10 cellular contexts compared by ENCODE assay signal in genomic region chr9:112173489-112174222, GRCh38. TPM values are rescaled to one million over a fixed set of nuclear protein-coding genes. Genes with fewer than 3 reads are reported as not detected.
DNase-seq lines count a peak whose midpoint lies in the region; ATAC-seq, FAIRE-seq and TF ChIP-seq lines count a peak whose summit lies in the region.
"Had no signal": no experiment of that assay in that cellular context is flagged by ENCODE, and none has a peak within 500 bp of the region (broad histone marks: within the 10 kb centered on the region; RNA-seq: fewer than 3 reads in every experiment).

No MANE protein-coding gene starts in this region.

- H3K9me3 ChIP-seq in GM12878 (replicated peaks; ENCODE audit: control insufficient read depth, insufficient read depth, low read length): no peaks in the 10 kb centered on the region
- no peaks in the 10 kb centered on the region for H3K9me3 ChIP-seq in muscle layer of duodenum (ENCODE audit: control insufficient read depth in 1 of 2, low read length in 2 of 2)

- H3K79me2 ChIP-seq in ACC112 (ENCODE audit: control insufficient read depth, insufficient read depth, low read length, unreplicated experiment) (peaks cover 6% of the 10 kb centered on the region), GM12878 (ENCODE audit: control insufficient read depth, insufficient read depth, low read length) (no peaks in the 10 kb centered on the region)

- no peak for TF ChIP-seq EP300 in GM12878 (IDR thresholded peaks at IDR 0.05; ENCODE audit: borderline replicate concordance in 1 of 2, control insufficient read depth in 1 of 2, low read depth in 2 of 2, low read length in 2 of 2)

- TF ChIP-seq CTCF in HL-60 (IDR thresholded peaks at IDR 0.05; ENCODE audit: insufficient read depth, low read length): no peak
- TF ChIP-seq CTCF in GM12878 (IDR thresholded peaks at IDR 0.05 in 2 of 3, conservative IDR thresholded peaks at IDR 0.05 in 1 of 3; ENCODE audit: control insufficient read depth in 2 of 3, extremely low read depth in 1 of 3, insufficient read depth in 1 of 3, low read depth in 3 of 3, low read length in 3 of 3): no peak

- DNase-seq in HL-60 (ENCODE audit: low read depth in 1 of 2, low spot score in 1 of 2) (no peak), GM12878 (ENCODE audit: low read depth, low spot score) (no peak), KBM-7 (no peak), HEK293T (ENCODE audit: extremely low spot score) (no peak), NCI-H1436 (lab: John Stamatoyannopoulos, UW) (no peak)
- DNase-seq: NCI-H187 had no signal

- CTCF ChIA-PET in GM12878 (lab: Yijun Ruan, JAX): no interaction called here
- CTCF ChIA-PET in HEK293T (lab: Yijun Ruan, JAX): no interaction called here

- ATAC-seq in GM12878: no peak
- no peak for ATAC-seq in GM19397 (IDR thresholded peaks at IDR 0.05; ENCODE audit: unreplicated experiment)

- H3K36me3 ChIP-seq in ACC112 (ENCODE audit: insufficient read depth, low read length) (no peaks in the 10 kb centered on the region), GM12878 (ENCODE audit: control insufficient read depth in 2 of 2, insufficient read depth in 2 of 2, low read length in 1 of 2) (no peaks in the 10 kb centered on the region), muscle layer of duodenum (ENCODE audit: control insufficient read depth in 1 of 2, insufficient read depth in 2 of 2, low read length in 2 of 2) (no peaks in the 10 kb centered on the region)

- H3K27me3 ChIP-seq in ACC112 (ENCODE audit: insufficient read depth, low read length): 0 out of 2 replicates have a peak, but pooled peaks cover 5% of the 10 kb centered on the region
- H3K27me3 ChIP-seq in HL-60 (ENCODE audit: insufficient read depth, poor library complexity, severe bottlenecking): no peaks in the 10 kb centered on the region
- H3K27me3 ChIP-seq in GM12878 (replicated peaks in 1 of 2; ENCODE audit: control insufficient read depth in 2 of 2, insufficient read depth in 2 of 2, low read length in 1 of 2): no peaks in the 10 kb centered on the region; a peak in 1 of 4 replicates
- H3K27me3 ChIP-seq in muscle layer of duodenum (ENCODE audit: low read depth, low read length): no peaks in the 10 kb centered on the region

- RAD21 ChIA-PET in GM12878 (lab: Charles Lee; ENCODE audit: unreplicated experiment): interaction anchor here (1.0 to 1.5 kb wide), 3 partner anchors 27 to 94 kb away, joined by 3 to 4 read pairs (median 3); no protein-coding TSS in a partner anchor

- peaks cover 6% of the 10 kb centered on the region for H3K4me1 ChIP-seq in ACC112 (ENCODE audit: control insufficient read depth, insufficient read depth, low read length, unreplicated experiment)
- peaks cover 6% of the 10 kb centered on the region for H3K4me1 ChIP-seq in GM12878 (ENCODE audit: control insufficient read depth, insufficient read depth, low read length)
- H3K4me1 ChIP-seq in muscle layer of duodenum (ENCODE audit: control insufficient read depth in 1 of 2, insufficient read depth in 2 of 2, low read length in 2 of 2): peaks cover 0 to 6% of the 10 kb centered on the region in 2 donors

- TF ChIP-seq POLR2A in GM12878 (IDR thresholded peaks at IDR 0.05; ENCODE audit: low read depth, low read length): no peak

- H3K4me3 ChIP-seq in ACC112 (ENCODE audit: low read depth, low read length) (peak overlapping the region; percentile 86), HL-60 (replicated peaks; ENCODE audit: insufficient read depth, low read length) (no peak overlapping the region), GM12878 (no peak overlapping the region), muscle layer of duodenum (ENCODE audit: low read depth in 1 of 2, low read length in 2 of 2) (peak overlapping the region in 1 of 2 donors; percentile 70)

- TF ChIP-seq RAD21 in GM12878 (IDR thresholded peaks at IDR 0.05; ENCODE audit: insufficient read depth, low read depth, low read length): no peak

- POLR2A ChIA-PET in GM12878 (lab: Charles Lee) (no interaction called here), HEK293T (lab: Yijun Ruan, JAX) (interaction anchor here (0.8 to 1.7 kb wide), 3 partner anchors 11 to 160 kb away, joined by 3 to 8 read pairs (median 3); partner anchors contain the start of gene PTBP3)

- TSS peak; percentile 62 for BruUV-seq in GM12878 (replicated peaks; lab: Mats Ljungman, UMichigan)

- H2AFZ ChIP-seq in ACC112 (ENCODE audit: low read length, unreplicated experiment) (peak overlapping the region; percentile 79), GM12878 (ENCODE audit: control insufficient read depth, low read depth, low read length) (no peak overlapping the region)

- no peaks in the 10 kb centered on the region for H4K20me1 ChIP-seq in GM12878 (ENCODE audit: control insufficient read depth, insufficient read depth)

- intact Hi-C loops in GM12878 (cut with micrococcal nuclease; ENCODE audit: unreplicated experiment): loop anchor here (5.0 kb wide), 1 partner anchor 159 kb away; the partner anchor contains the start of gene PTBP3

- in situ Hi-C loops in GM12878 (cut with MboI): no loop called here
- in situ Hi-C loops in KBM-7 (cut with MboI; ENCODE audit: low pct_unique_long_range_greater_than_20kb, low sequenced_read_pairs): no loop called here

- SMC1A ChIA-PET in GM12878 (lab: Charles Lee; ENCODE audit: uncharacterized antibody, unreplicated experiment): interaction anchor here (0.8 kb wide), 1 partner anchor 206 kb away, joined by 3 read pairs; no protein-coding TSS in a partner anchor

- peak; percentile 23 for FAIRE-seq in GM12878 (lab: Jason Lieb, UNC)
- FAIRE-seq: islet of Langerhans had no signal

- H3K9ac ChIP-seq in GM12878 (ENCODE audit: control insufficient read depth, insufficient read depth, low read length): peak overlapping the region; percentile 69; the same call in 1 of the 2 replicates

- 86% methylated on average over 18 of the region's 18 CpGs for WGBS in GM12878 (ENCODE audit: insufficient coverage, insufficient replicate concordance, low lambda C conversion rate, missing lambda C conversion rate)

- peak overlapping the region; percentile 75 for H3K4me2 ChIP-seq in GM12878 (ENCODE audit: control insufficient read depth, insufficient read depth)

- H3K27ac ChIP-seq in ACC112 (ENCODE audit: low read depth, low read length): no peak overlapping the region
- H3K27ac ChIP-seq in HL-60 (replicated peaks): peak overlapping the region; percentile 73
- H3K27ac ChIP-seq in GM12878 (ENCODE audit: control insufficient read depth, insufficient read depth): no peak overlapping the region
- peak overlapping the region; percentile 85 for H3K27ac ChIP-seq in muscle layer of duodenum (ENCODE audit: low read length)

TF ChIP-seq in GM12878, 131 proteins besides CTCF, POLR2A, EP300 and RAD21 (continues in another document):
- no peak for TF ChIP-seq ZNF24 (IDR thresholded peaks at IDR 0.05)
- TF ChIP-seq NFYA (IDR thresholded peaks at IDR 0.05; ENCODE audit: borderline replicate concordance, low read depth, low read length): no peak
- TF ChIP-seq KAT2A (conservative IDR thresholded peaks at IDR 0.05; ENCODE audit: control insufficient read depth, low read depth, low read length): no peak
- no peak for TF ChIP-seq CBX5 (IDR thresholded peaks at IDR 0.05; ENCODE audit: low read depth)
- TF ChIP-seq WRNIP1 (IDR thresholded peaks at IDR 0.05; ENCODE audit: borderline replicate concordance, low read depth, low read length): no peak

TF ChIP-seq in HEK293T, 16 proteins besides CTCF, POLR2A, EP300 and RAD21:
- no peak for TF ChIP-seq L3MBTL2 (conservative IDR thresholded peaks at IDR 0.05)
- TF ChIP-seq BHLHE40 (IDR thresholded peaks at IDR 0.05; ENCODE audit: borderline replicate concordance): no peak
- no peak for TF ChIP-seq CTBP1 (IDR thresholded peaks at IDR 0.05; ENCODE audit: borderline replicate concordance)
- TF ChIP-seq LEF1 (IDR thresholded peaks at IDR 0.05; ENCODE audit: borderline replicate concordance): no peak
- TF ChIP-seq FOXA1 (IDR thresholded peaks at IDR 0.05): no peak
- no peak for TF ChIP-seq ARNT (IDR thresholded peaks at IDR 0.05)
- TF ChIP-seq PKNOX1 (IDR thresholded peaks at IDR 0.05): no peak
- no peak for TF ChIP-seq TARDBP (IDR thresholded peaks at IDR 0.05)
- TF ChIP-seq FOXK2 (IDR thresholded peaks at IDR 0.05): no peak
- TF ChIP-seq NFRKB (IDR thresholded peaks at IDR 0.05): no peak
- TF ChIP-seq SP1 (IDR thresholded peaks at IDR 0.05): no peak
- TF ChIP-seq HDGF (IDR thresholded peaks at IDR 0.05; ENCODE audit: borderline replicate concordance): no peak
- no peak for TF ChIP-seq ZNF384 (IDR thresholded peaks at IDR 0.05)
- no peak for TF ChIP-seq SUZ12 (IDR thresholded peaks at IDR 0.05)
- no peak for TF ChIP-seq FOXM1 (IDR thresholded peaks at IDR 0.05; ENCODE audit: borderline replicate concordance)
- TF ChIP-seq ELF4 (IDR thresholded peaks at IDR 0.05): no peak

RNA-seq across cellular contexts. Expression of gene SUSD1, which starts 1.4 kb away (rescaled TPM):
- 4.4 and 4.9 TPM in 2 replicates for total RNA-seq in GM12878 (2013; cell fraction: nucleolus; rRNA removed)
- 16.5 and 17.7 TPM in 2 replicates for total RNA-seq in GM12878 (2014; rRNA removed)
- 11.7 and 12.3 TPM in 2 replicates for total RNA-seq in GM12878 (2014; rRNA removed; fragmentation: Illumina TruSeq; extraction: Trizol)
- 16.5 and 17.3 TPM in 2 replicates for total RNA-seq in GM12878 (2021)
- polyA plus RNA-seq in GM12878 (2011; ENCODE audit: low read depth): 4.7 TPM
- 7.6 and 9.1 TPM in 2 replicates for polyA plus RNA-seq in GM12878 (2011; rRNA removed)
- polyA plus RNA-seq in GM12878 (2011; cell fraction: cytosol; rRNA removed): 7.7 and 8.5 TPM in 2 replicates
- polyA plus RNA-seq in GM12878 (2011; cell fraction: nucleus; rRNA removed): 4.8 and 6.4 TPM in 2 replicates
- polyA plus RNA-seq in GM12878 (2012): 5.2 and 8.0 TPM in 2 replicates
- polyA plus RNA-seq in GM12878 (2014; fragmentation: Illumina TruSeq; extraction: Trizol): 11.9 and 13.6 TPM in 2 replicates
- polyA plus RNA-seq in GM12878 (2014; fragmentation: Nextera tagmentation; extraction: Ambion mirVana): 10 to 100 TPM; 15.9 to 20.8 TPM
- 10.6 and 12.8 TPM in 2 replicates for polyA plus RNA-seq in GM12878 (2014; rRNA removed)
- polyA plus RNA-seq in GM12878 (2016; fragmentation: Nextera tagmentation; extraction: Ambion mirVana): 1 to 10 TPM; 6.7 to 7.7 TPM
- polyA minus RNA-seq in GM12878 (2011; rRNA and poly(A)+ RNA removed): 6.4 and 8.0 TPM in 2 replicates
- polyA minus RNA-seq in GM12878 (2011; cell fraction: cytosol; rRNA and poly(A)+ RNA removed): 2.4 and 3.1 TPM in 2 replicates
- polyA minus RNA-seq in GM12878 (2011; cell fraction: nucleus; rRNA and poly(A)+ RNA removed): 2.2 and 2.7 TPM in 2 replicates

Comparison
In these comparisons a context has a peak if more than half of its experiments do, and no peak if none do; other contexts are left out.
1. H3K27ac ChIP-seq: peak in HL-60 (single experiment) and muscle layer of duodenum (single experiment); none in ACC112 (single experiment) and GM12878 (single experiment).